1 cellular context compared by ENCODE assay signal in the genomic region with DNA sequence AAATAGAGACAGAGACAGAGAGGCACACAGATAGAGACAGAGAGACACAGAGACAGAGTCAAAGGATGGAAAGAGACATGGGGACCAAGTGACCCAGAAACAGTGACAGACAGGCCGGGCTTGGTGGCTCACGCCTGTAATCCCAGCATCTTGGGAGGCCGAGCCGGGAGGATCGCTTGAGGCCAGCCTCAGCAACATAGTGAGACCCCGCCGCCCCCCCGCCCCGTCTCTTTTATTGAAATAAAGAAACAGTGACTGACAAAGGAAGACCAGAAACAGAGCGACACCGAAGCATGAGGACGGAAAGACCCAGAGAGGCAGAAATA.
TF ChIP-seq lines count a peak whose summit lies in the region.

No MANE protein-coding gene starts in this region.

TF ChIP-seq in K562, 482 proteins besides CTCF, POLR2A, EP300 and RAD21 (continued from another document):
- no peak for TF ChIP-seq ZNF785 (CRISPR knock-in tag; IDR thresholded peaks at IDR 0.05)
- no peak for TF ChIP-seq DIDO1 (tag; IDR thresholded peaks at IDR 0.05; ENCODE audit: low read depth)
- no peak for TF ChIP-seq PRMT5 (CRISPR knock-in tag; IDR thresholded peaks at IDR 0.05)
- no peak for TF ChIP-seq ZNF12 (CRISPR knock-in tag; IDR thresholded peaks at IDR 0.05)
- TF ChIP-seq BRD4 (IDR thresholded peaks at IDR 0.05) = no peak
- no peak for TF ChIP-seq ZNF239 (CRISPR knock-in tag; IDR thresholded peaks at IDR 0.05)
- TF ChIP-seq, protein P1, sequence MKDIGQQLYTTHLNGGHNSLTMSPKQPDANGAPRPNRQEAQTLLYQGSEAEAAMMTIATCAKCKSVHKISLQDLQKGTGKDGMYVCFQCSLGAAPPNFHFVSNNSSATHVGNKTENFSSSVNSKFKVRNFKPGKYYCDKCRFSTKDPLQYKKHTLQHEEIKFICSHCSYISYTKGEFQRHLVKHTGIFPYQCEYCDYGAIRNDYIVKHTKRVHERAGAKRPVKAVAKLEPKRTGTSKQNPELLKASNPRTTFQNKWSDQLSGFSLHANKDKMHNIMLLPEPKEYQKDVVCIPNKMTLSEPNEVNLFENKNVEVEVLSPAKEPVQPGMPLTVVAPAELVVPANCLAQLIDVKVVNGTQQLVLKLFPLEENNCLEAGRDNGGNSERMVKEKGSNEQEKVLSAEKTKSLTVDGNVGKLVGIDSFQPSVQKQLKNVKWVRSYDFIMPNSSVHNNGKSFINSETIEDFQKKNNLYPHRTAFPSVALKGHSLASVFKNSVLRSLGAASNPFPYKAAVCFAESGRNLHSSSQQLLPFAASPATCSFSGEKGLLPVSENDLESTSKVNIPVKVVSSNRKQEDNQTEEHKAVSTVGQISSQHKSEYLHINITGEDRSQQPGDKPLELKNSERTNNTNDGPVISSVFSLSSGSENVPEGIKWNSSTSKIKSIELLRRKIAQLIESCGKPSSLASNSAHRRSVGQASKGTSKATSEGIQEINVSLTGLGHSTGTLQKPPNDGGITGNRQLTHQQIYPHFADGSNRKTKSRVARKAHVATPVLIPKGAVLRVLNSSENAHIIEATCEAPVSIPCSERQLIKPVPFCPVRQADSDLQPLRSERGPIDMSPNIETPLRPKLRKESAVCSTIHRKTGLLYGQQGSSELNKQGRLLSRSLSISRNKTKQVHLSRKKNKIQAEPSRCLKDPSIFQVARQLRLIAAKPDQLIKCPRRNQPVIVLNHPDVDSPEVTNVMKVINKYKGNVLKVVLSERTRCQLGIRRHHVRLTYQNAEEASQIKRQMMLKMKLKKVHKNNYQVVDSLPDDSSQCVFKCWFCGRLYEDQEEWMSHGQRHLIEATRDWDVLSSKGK (CRISPR knock-in tag; IDR thresholded peaks at IDR 0.05) = no peak
- 0 out of 2 replicates have a peak, but pooled peaks have one; percentile 7 for TF ChIP-seq BCOR (IDR thresholded peaks at IDR 0.05)
- TF ChIP-seq, protein P2, sequence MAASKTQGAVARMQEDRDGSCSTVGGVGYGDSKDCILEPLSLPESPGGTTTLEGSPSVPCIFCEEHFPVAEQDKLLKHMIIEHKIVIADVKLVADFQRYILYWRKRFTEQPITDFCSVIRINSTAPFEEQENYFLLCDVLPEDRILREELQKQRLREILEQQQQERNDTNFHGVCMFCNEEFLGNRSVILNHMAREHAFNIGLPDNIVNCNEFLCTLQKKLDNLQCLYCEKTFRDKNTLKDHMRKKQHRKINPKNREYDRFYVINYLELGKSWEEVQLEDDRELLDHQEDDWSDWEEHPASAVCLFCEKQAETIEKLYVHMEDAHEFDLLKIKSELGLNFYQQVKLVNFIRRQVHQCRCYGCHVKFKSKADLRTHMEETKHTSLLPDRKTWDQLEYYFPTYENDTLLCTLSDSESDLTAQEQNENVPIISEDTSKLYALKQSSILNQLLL (CRISPR knock-in tag; IDR thresholded peaks at IDR 0.05; ENCODE audit: borderline replicate concordance) = no peak
- no peak for TF ChIP-seq STAG1 (CRISPR knock-in tag; IDR thresholded peaks at IDR 0.05; ENCODE audit: borderline replicate concordance)
- TF ChIP-seq TCF3 (CRISPR knock-in tag; IDR thresholded peaks at IDR 0.05) = no peak
- TF ChIP-seq TGIF2 (CRISPR knock-in tag; IDR thresholded peaks at IDR 0.05) = no peak
- TF ChIP-seq PCBP1 (IDR thresholded peaks at IDR 0.05; ENCODE audit: low read depth, low read length, poor library complexity, severe bottlenecking) = no peak
- 0 out of 2 replicates have a peak, but pooled peaks have one; percentile 14 for TF ChIP-seq HDAC2 (IDR thresholded peaks at IDR 0.05)
- TF ChIP-seq CHD1 (IDR thresholded peaks at IDR 0.05; ENCODE audit: low read length) = no peak
